8 cellular contexts compared by ENCODE assay signal in the genomic region with DNA sequence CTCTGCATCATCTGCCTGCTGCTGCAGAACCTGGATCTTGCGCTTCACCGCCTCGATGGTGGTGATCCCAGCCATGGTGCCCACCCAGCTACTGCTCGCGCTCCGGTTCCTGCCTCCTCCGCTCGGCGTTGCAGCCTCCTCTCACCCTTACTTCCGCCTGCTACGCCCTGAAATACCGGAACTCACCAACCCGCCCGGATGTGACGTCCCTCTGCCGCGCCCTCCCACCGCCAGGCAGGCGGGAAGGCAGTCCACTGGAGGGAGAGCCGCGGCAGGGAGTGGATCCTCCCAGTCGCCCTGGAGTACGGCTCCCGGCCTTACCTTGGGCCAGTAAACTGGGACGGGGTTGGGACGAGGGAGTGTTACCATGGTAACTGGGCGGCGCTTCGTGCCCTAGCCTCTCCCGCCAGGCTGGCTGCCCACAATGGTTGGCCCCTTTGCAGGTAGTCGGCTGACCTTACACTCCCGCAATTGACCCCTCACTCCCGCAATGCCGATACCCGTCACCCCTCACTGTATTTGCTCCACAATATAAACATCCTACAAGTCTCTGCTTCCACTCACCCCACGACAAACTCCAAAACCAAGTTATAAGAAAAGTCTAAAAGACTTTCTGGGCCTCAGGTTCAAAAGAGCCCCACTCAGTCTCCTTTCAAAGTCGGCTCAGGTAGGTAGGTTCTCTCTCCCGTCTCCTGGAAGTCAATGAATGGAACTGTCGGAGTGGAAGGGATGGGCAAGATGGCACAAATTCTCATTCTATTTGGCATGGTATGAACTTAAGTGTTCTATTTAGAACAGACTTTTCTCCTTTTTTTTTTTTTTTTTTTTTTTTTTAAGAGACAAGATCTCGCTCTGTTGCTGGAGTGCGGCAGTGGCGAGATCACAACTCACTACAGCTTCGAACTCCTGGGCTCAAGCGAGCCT. TPM values are rescaled to one million over a fixed set of nuclear protein-coding genes. Genes with fewer than 3 reads are reported as not detected.
DNase-seq lines count a peak whose midpoint lies in the region; ATAC-seq, FAIRE-seq and TF ChIP-seq lines count a peak whose summit lies in the region.

No MANE protein-coding gene starts in this region.

- intact Hi-C loops in adrenal gland (cut with DNase I), result no loop called here
- intact Hi-C loops in heart left ventricle (cut with DNase I), result loop anchor here in 3 of 10 donors (2.0 to 10.0 kb wide), 3 partner anchors 37 to 189 kb away; a partner anchor contains a TSS

- TF ChIP-seq CTCF in adrenal gland (IDR thresholded peaks at IDR 0.05) (peak in 4 of 6 experiments; percentile 9 to 43 (median 28)), heart left ventricle (IDR thresholded peaks at IDR 0.05) (peak in 3 of 12 donors; percentile 16 to 24 (median 18)), type B pancreatic cell (conservative IDR thresholded peaks at IDR 0.05) (peak; percentile 10)

- peak; percentile 85 for ATAC-seq in HG02798 (IDR thresholded peaks at IDR 0.05; ENCODE audit: poor library complexity, unreplicated experiment)
- ATAC-seq in heart left ventricle, result peak; percentile 95 to 98 (median 97)

- DNase-seq in GM12891 (ENCODE audit: insufficient read length, low spot score), result peak; percentile 90
- peak; percentile 77 for DNase-seq in NCI-H1436 treated with DMSO at 0.1 percent for 48 hours (lab: John Stamatoyannopoulos, UW)
- peak; percentile 91 for DNase-seq in T follicular helper cell (ENCODE audit: low read depth)
- DNase-seq in adrenal gland, result peak; percentile 96 to 99 (median 98)
- peak; percentile 95 to 97 (median 96) for DNase-seq in heart left ventricle
- peak; percentile 93 for DNase-seq in pons (ENCODE audit: low spot score)
- DNase-seq in type B pancreatic cell (ENCODE audit: extremely low spot score, unreplicated experiment), result peak; percentile 98

- peak; percentile 94 for FAIRE-seq in GM12891 (lab: Jason Lieb, UNC)

- H3K27ac Mint-ChIP-seq in type B pancreatic cell, result peak overlapping the region; percentile 99

- H3K9me3 ChIP-seq in adrenal gland (replicated peaks in 1 of 3), result no peaks in the 10 kb centered on the region
- H3K9me3 ChIP-seq in heart left ventricle, result no peaks in the 10 kb centered on the region

- H3K9me3 Mint-ChIP-seq in type B pancreatic cell, result no peaks in the 10 kb centered on the region

- TF ChIP-seq POLR2A in GM12891 (IDR thresholded peaks at IDR 0.05; ENCODE audit: low read depth, low read length), result peak; percentile 86
- peak; percentile 98 to 100 for TF ChIP-seq POLR2A in adrenal gland (IDR thresholded peaks at IDR 0.05)
- TF ChIP-seq POLR2A in heart left ventricle (IDR thresholded peaks at IDR 0.05), result peak; percentile 18 to 97

- H3K4me1 ChIP-seq in adrenal gland (replicated peaks in 1 of 2) (peaks cover 40 to 43% of the 10 kb centered on the region in 2 donors), heart left ventricle (peaks cover 8 to 47% (median 42%) of the 10 kb centered on the region in 12 donors)

- 11 to 22% (median 14%) methylated on average over 22 to 44 of the region's 44 CpGs for WGBS in adrenal gland, 4 donors
- 12 to 24% (median 13%) methylated on average over 24 to 44 of the region's 44 CpGs for WGBS in heart left ventricle, 4 donors

- H3K27me3 ChIP-seq in adrenal gland (no peaks in the 10 kb centered on the region), heart left ventricle (no peaks in the 10 kb centered on the region)

- peaks cover 41% of the 10 kb centered on the region for H3K4me1 Mint-ChIP-seq in type B pancreatic cell (ENCODE audit: unreplicated experiment)

- H3K4me3 Mint-ChIP-seq in type B pancreatic cell, result peak overlapping the region; percentile 100

- peaks cover 4% of the 10 kb centered on the region for H3K27me3 Mint-ChIP-seq in type B pancreatic cell

- H3K4me3 ChIP-seq in adrenal gland (peak overlapping the region; percentile 79 to 92 (median 88)), heart left ventricle (peak overlapping the region; percentile 84 to 100 (median 96))

- H3K27ac ChIP-seq in adrenal gland (peak overlapping the region; percentile 91 to 98 (median 92)), heart left ventricle (peak overlapping the region; percentile 19 to 98 (median 94))

- peaks cover 15% of the 10 kb centered on the region for H3K36me3 Mint-ChIP-seq in type B pancreatic cell

- no peaks in the 10 kb centered on the region for H3K36me3 ChIP-seq in adrenal gland (replicated peaks in 1 of 2)
- H3K36me3 ChIP-seq in heart left ventricle, result peaks cover 0 to 28% (median 0%) of the 10 kb centered on the region in 9 donors

TF ChIP-seq in GM12891, 5 proteins besides CTCF, POLR2A, EP300 and RAD21:
- TF ChIP-seq SPI1 (IDR thresholded peaks at IDR 0.05; ENCODE audit: low read depth, low read length), result 0 out of 2 replicates have a peak, but pooled peaks have one; percentile 23
- TF ChIP-seq TAF1 (IDR thresholded peaks at IDR 0.05; ENCODE audit: low read depth, low read length), result peak; percentile 89; the same call in 1 of the 2 replicates
- TF ChIP-seq PAX5 (IDR thresholded peaks at IDR 0.05; ENCODE audit: insufficient read depth, low read length, severe bottlenecking), result no peak
- peak; percentile 10; the same call in 1 of the 2 replicates for TF ChIP-seq POU2F2 (IDR thresholded peaks at IDR 0.05; ENCODE audit: low read depth, low read length)
- TF ChIP-seq POLR2AphosphoS5 (IDR thresholded peaks at IDR 0.05; ENCODE audit: low read depth, low read length), result peak; percentile 91
TF ChIP-seq in GM12891: peak in this region for 4.

RNA-seq across cellular contexts. Expression of a gene that starts 8.6 kb away (rescaled TPM):
- polyA plus RNA-seq in GM12891 (2012; ENCODE audit: low read depth, missing spikeins), result 409 TPM
- 100 to 1,000 TPM; 246 to 350 (median 269) TPM for total RNA-seq in adrenal gland
- polyA plus RNA-seq in adrenal gland, result 100 to 1,000 TPM; 104 to 465 (median 111) TPM
- 100 to 1,000 TPM in 7 of 9 donors, 10 to 100 TPM in 2; 76.5 to 259 (median 120) TPM for total RNA-seq in heart left ventricle
- polyA plus RNA-seq in heart left ventricle, result 100 to 1,000 TPM; 101 to 163 TPM
- total RNA-seq in type B pancreatic cell (ENCODE audit: low replicate concordance), result 263 and 371 TPM in 2 replicates

RNA-seq across cellular contexts. Expression of a gene that starts 22.8 kb away (rescaled TPM):
- not detected for polyA plus RNA-seq in GM12891 (2012; ENCODE audit: low read depth, missing spikeins)
- total RNA-seq in adrenal gland, result not detected
- under 1 TPM in 1 of 3 donors, not detected in 2; 0.51 TPM for polyA plus RNA-seq in adrenal gland
- total RNA-seq in heart left ventricle, result not detected
- polyA plus RNA-seq in heart left ventricle, result not detected
- total RNA-seq in type B pancreatic cell (ENCODE audit: low replicate concordance), result not detected in 2 replicates

RNA-seq across cellular contexts. Expression of a gene that starts 28.4 kb away (rescaled TPM):
- polyA plus RNA-seq in GM12891 (2012; ENCODE audit: low read depth, missing spikeins), result not detected
- total RNA-seq in adrenal gland, result under 1 TPM in 3 of 8 donors, not detected in 5; 0.04 to 0.07 (median 0.07) TPM
- polyA plus RNA-seq in adrenal gland, result under 1 TPM in 1 of 3 donors, not detected in 2; 0.03 TPM
- total RNA-seq in heart left ventricle, result under 1 TPM in 3 of 9 donors, not detected in 6; 0.04 to 0.31 (median 0.05) TPM
- polyA plus RNA-seq in heart left ventricle, result not detected
- total RNA-seq in type B pancreatic cell (ENCODE audit: low replicate concordance), result 0.07 TPM in 1 of 2 replicates, not detected in the other

RNA-seq across cellular contexts. Expression of a gene that starts 37.4 kb away (rescaled TPM):
- 86.1 TPM for polyA plus RNA-seq in GM12891 (2012; ENCODE audit: low read depth, missing spikeins)
- total RNA-seq in adrenal gland (100 to 1,000 TPM in 4 of 8 donors, 10 to 100 TPM in 4; 51.0 to 152 (median 97.5) TPM), heart left ventricle (100 to 1,000 TPM in 5 of 9 donors, 10 to 100 TPM in 4; 57.4 to 142 (median 100) TPM), type B pancreatic cell (ENCODE audit: low replicate concordance) (188 and 216 TPM in 2 replicates)
- polyA plus RNA-seq in adrenal gland (100 to 1,000 TPM in 2 of 3 donors, 10 to 100 TPM in 1; 88.9 to 185 (median 101) TPM), heart left ventricle (10 to 100 TPM; 61.6 to 88.3 TPM)

Comparison
In these comparisons a context has a peak if more than half of its experiments do, and no peak if none do; other contexts are left out.
1. Peak in every context shown above with its lines: DNase-seq, ATAC-seq, H3K4me3 ChIP-seq and H3K27ac ChIP-seq.